9 cellular contexts compared by ENCODE assay signal in the genomic region with DNA sequence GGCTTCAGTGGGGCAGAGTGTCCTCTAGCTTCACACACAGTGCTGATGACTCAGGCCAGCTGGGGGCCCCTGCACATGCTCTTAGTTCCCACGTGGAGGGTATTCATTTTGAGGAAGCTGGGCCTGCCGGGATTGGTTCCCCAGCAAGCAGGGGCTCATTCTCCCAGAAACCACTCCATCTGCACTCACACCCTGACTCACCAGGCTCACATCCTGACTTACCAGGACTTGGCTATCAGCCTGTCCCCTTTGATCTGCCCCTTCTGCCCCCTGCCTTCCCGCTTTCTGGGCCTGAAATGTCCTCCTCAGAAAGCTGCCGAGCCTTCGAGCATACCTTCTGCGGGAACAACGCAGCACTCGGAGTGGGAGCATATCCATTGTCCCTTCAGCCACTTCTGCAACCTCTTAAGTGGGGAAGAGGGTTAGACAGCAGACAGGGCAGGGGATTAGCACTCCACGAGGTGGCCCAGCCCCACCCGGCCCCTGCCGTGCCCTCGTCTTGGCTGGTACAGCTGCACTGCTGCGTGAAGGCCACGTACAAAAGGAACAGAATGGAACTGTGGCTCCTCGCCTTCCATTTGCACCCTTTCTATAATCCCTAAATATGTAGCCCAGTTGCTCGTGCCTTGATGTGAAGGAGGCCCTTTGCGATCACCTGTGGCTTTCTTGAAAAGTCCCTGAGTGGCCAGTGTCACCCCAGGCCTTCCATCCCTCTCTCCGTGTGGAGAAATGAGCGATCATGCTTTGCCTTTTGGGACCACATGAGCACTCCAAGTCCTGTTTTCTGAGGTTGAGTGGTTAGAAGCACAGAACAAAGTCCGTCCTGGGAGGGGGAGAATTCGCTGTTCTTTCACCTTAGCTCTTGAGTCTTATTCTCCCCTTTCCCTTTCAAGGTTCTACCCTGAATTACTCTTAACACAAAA. TPM values are rescaled to one million over a fixed set of nuclear protein-coding genes. Genes with fewer than 3 reads are reported as not detected.
DNase-seq lines count a peak whose midpoint lies in the region; ATAC-seq and TF ChIP-seq lines count a peak whose summit lies in the region.
"Had no signal": no experiment of that assay in that cellular context is flagged by ENCODE, and none has a peak within 500 bp of the region (broad histone marks: within the 10 kb centered on the region; RNA-seq: fewer than 3 reads in every experiment).

No MANE protein-coding gene starts in this region.

- TF ChIP-seq CTCF in heart left ventricle (IDR thresholded peaks at IDR 0.05) (no peak), lower lobe of right lung (IDR thresholded peaks at IDR 0.05) (no peak), upper lobe of left lung (IDR thresholded peaks at IDR 0.05) (no peak)

- peak in 3 of 5 donors; percentile 38 to 65 (median 54) for DNase-seq in heart left ventricle
- no peak for DNase-seq in Right ventricle myocardium inferior (ENCODE audit: missing footprints)
- DNase-seq in astrocyte of the hippocampus (ENCODE audit: low read depth, low spot score), result peak; percentile 38
- DNase-seq in lower lobe of right lung, result no peak
- DNase-seq in upper lobe of left lung, result peak in 1 of 2 donors; percentile 44
- no peak for DNase-seq in HAP-1 (ENCODE audit: low spot score in 2 of 2)
- DNase-seq: effector memory CD4-positive, alpha-beta T cell had no signal

- no peak for TF ChIP-seq EP300 in upper lobe of left lung (IDR thresholded peaks at IDR 0.05)

- WGBS in heart left ventricle, 4 donors, result 80 to 92% (median 89%) methylated on average over 21 of the region's 21 CpGs
- 75 to 91% methylated on average over 17 to 21 of the region's 21 CpGs for WGBS in upper lobe of left lung, 2 donors

- H3K27ac ChIP-seq in heart left ventricle (peak overlapping the region; percentile 68 to 94 (median 89)), lower lobe of right lung (peak overlapping the region; percentile 84), upper lobe of left lung (peak overlapping the region; percentile 74 to 88 (median 82))

- peaks cover 0 to 1% (median 0%) of the 10 kb centered on the region in 12 donors for H3K9me3 ChIP-seq in heart left ventricle
- H3K9me3 ChIP-seq in lower lobe of right lung, result no peaks in the 10 kb centered on the region
- no peaks in the 10 kb centered on the region for H3K9me3 ChIP-seq in upper lobe of left lung
- H3K9me3 ChIP-seq in HAP-1, result no peaks in the 10 kb centered on the region

- H3K4me1 ChIP-seq in heart left ventricle (peaks cover 14 to 74% (median 52%) of the 10 kb centered on the region in 12 donors), lower lobe of right lung (peaks cover 49% of the 10 kb centered on the region), upper lobe of left lung (peaks cover 46 to 57% (median 49%) of the 10 kb centered on the region in 4 donors), HAP-1 (no peaks in the 10 kb centered on the region)

- H3K27me3 ChIP-seq in heart left ventricle (no peaks in the 10 kb centered on the region), lower lobe of right lung (ENCODE audit: low read depth) (no peaks in the 10 kb centered on the region), upper lobe of left lung (no peaks in the 10 kb centered on the region), HAP-1 (ENCODE audit: low read depth) (no peaks in the 10 kb centered on the region)

- H3K36me3 ChIP-seq in heart left ventricle, result peaks cover 0 to 66% (median 35%) of the 10 kb centered on the region in 9 donors
- H3K36me3 ChIP-seq in lower lobe of right lung, result peaks cover 42% of the 10 kb centered on the region
- peaks cover 0 to 13% (median 4%) of the 10 kb centered on the region in 4 donors for H3K36me3 ChIP-seq in upper lobe of left lung
- peaks cover 14% of the 10 kb centered on the region for H3K36me3 ChIP-seq in HAP-1 (replicated peaks)

- no peak for ATAC-seq in heart left ventricle
- ATAC-seq in Right ventricle myocardium inferior, result no peak
- no peak for ATAC-seq in lower lobe of right lung
- ATAC-seq in upper lobe of left lung (ENCODE audit: low FRiP score in 2 of 2), result peak in 1 of 2 donors; percentile 4
- no peak for ATAC-seq in GM18861 (IDR thresholded peaks at IDR 0.05; ENCODE audit: unreplicated experiment)
- ATAC-seq in HG02938 (IDR thresholded peaks at IDR 0.05; ENCODE audit: unreplicated experiment), result no peak

- in situ Hi-C loops in HAP-1 (cut with MboI; ENCODE audit: low sequenced_read_pairs), result no loop called here

- intact Hi-C loops in heart left ventricle (cut with DNase I), result no loop called here
- intact Hi-C loops in Right ventricle myocardium inferior (cut with DNase I), result loop anchor here (2.0 kb wide), 1 partner anchor 25 kb away; no protein-coding TSS in a partner anchor
- intact Hi-C loops in lower lobe of right lung (cut with DNase I), result no loop called here

- no peak for TF ChIP-seq POLR2A in heart left ventricle (IDR thresholded peaks at IDR 0.05)
- no peak for TF ChIP-seq POLR2A in upper lobe of left lung (IDR thresholded peaks at IDR 0.05)

- H3K4me3 ChIP-seq in heart left ventricle, result no peak overlapping the region
- no peak overlapping the region for H3K4me3 ChIP-seq in lower lobe of right lung
- no peak overlapping the region for H3K4me3 ChIP-seq in upper lobe of left lung
- no peak overlapping the region for H3K4me3 ChIP-seq in HAP-1

RNA-seq across cellular contexts. Expression of a gene that starts 26.1 kb away (rescaled TPM):
- 100 to 1,000 TPM in 4 of 9 donors, 10 to 100 TPM in 5; 52.1 to 136 (median 92.0) TPM for total RNA-seq in heart left ventricle
- 10 to 100 TPM; 22.6 to 75.1 TPM for polyA plus RNA-seq in heart left ventricle
- 120 TPM for total RNA-seq in Right ventricle myocardium inferior
- total RNA-seq in lower lobe of right lung, result 68.1 TPM
- 100 to 1,000 TPM in 1 of 6 donors, 10 to 100 TPM in 5; 36.6 to 193 (median 52.2) TPM for total RNA-seq in upper lobe of left lung

Comparison
In these comparisons a context has a peak if more than half of its experiments do, and no peak if none do; other contexts are left out.
1. DNase-seq: peak in heart left ventricle (3 of 5) and astrocyte of the hippocampus (single experiment); none in Right ventricle myocardium inferior (single experiment), lower lobe of right lung (single experiment) and HAP-1 (0 of 2).
2. Peak in every context shown above with its lines, with median percentiles within 50 percentile points of each other: H3K27ac ChIP-seq.